Comparison of ENCODE assay signal across 30 cellular contexts in genomic region chr5:13331585-13331984, GRCh38.
"Had no signal": no experiment of that assay in that cellular context is flagged by ENCODE, and none has a peak within 500 bp of the region (broad histone marks: within the 10 kb centered on the region; RNA-seq: fewer than 3 reads in every experiment).

No MANE protein-coding gene starts in this region.

- H3K27me3 ChIP-seq: adrenal gland, breast epithelium, MG63 had no signal

- H3K36me3 ChIP-seq: adrenal gland, breast epithelium, MG63 had no signal

- H3K4me2 ChIP-seq: KMS-11 had no signal

- H3K9me3 ChIP-seq: adrenal gland, MG63 had no signal

- ATAC-seq: activated CD4-positive, alpha-beta T cell treated with anti-CD3 and anti-CD28 coated beads for 36 hours; activated T-helper 17 cell treated with anti-CD3 and anti-CD28 coated beads, Interleukin-2, amount 50 U/mL, for 72 hours; PC-3; T-cell had no signal

- H3K9ac ChIP-seq: KMS-11 had no signal

- DNase-seq: activated CD4-positive, alpha-beta memory T cell treated with anti-CD3 and anti-CD28 coated beads, Interleukin-2, amount 10 ng/mL, durations not matched to agents 7 days and 5 days; activated CD4-positive, alpha-beta T cell treated with anti-CD3 and anti-CD28 coated beads for 36 hours; activated CD4-positive, alpha-beta T cell treated with anti-CD3 and anti-CD28 coated beads, Interleukin-2, amount 50 U/mL, for 1 hour; activated CD4-positive, CD25-positive, alpha-beta regulatory T cell; activated naive CD4-positive, alpha-beta T cell treated with anti-CD3 and anti-CD28 coated beads, Interleukin-2, amount 50 U/mL, for 16 hours; activated naive CD8-positive, alpha-beta T cell treated with anti-CD3 and anti-CD28 coated beads, Interleukin-2, amount 10 ng/mL, durations not matched to agents 7 days and 5 days; activated T-cell treated with anti-CD3 and anti-CD28 coated beads for 4 hours; activated T-cell treated with anti-CD3 and anti-CD28 coated beads, Interleukin-2, amount 50 U/mL, for 48 hours; adrenal gland; anterior cingulate cortex; caudate nucleus; MG63; MV-4-11; NCI-H1092 treated with DMSO at 0.1 percent for 48 hours; NCI-H1417 treated with DMSO at 0.1 percent for 48 hours; NCI-H1694; NCI-H2029 treated with DMSO at 0.1 percent for 48 hours; NCI-H345; NCI-H510A; NCI-H526 treated with DMSO at 0.1 percent for 48 hours; NCI-H82; PC-3; SHP77 treated with DMSO at 0.1 percent for 48 hours; T-cell; T-helper 2 cell; T1000 had no signal

- H3K27ac ChIP-seq: adrenal gland, breast epithelium, KMS-11, VCaP had no signal

- H3K4me1 ChIP-seq: adrenal gland, breast epithelium had no signal

- H3K4me3 ChIP-seq: adrenal gland, breast epithelium, MG63 had no signal
